ENCODE assay signal across 26 cellular contexts in genomic region chr2:192887296-192887695, GRCh38.
"Had no signal": no experiment of that assay in that cellular context is flagged by ENCODE, and none has a peak within 500 bp of the region (broad histone marks: within the 10 kb centered on the region; RNA-seq: fewer than 3 reads in every experiment).

No MANE protein-coding gene starts in this region.

- H3K27ac ChIP-seq: breast epithelium, colonic mucosa, heart right ventricle, sigmoid colon, stomach, suprapubic skin, tibial nerve had no signal

- H3K4me1 ChIP-seq: breast epithelium, colonic mucosa, heart right ventricle, sigmoid colon, stomach, suprapubic skin, tibial nerve had no signal

- ATAC-seq: activated CD4-positive, alpha-beta T cell treated with anti-CD3 and anti-CD28 coated beads for 36 hours; activated T-cell treated with anti-CD3 and anti-CD28 coated beads, Interleukin-2, amount 50 U/mL, for 4 hours; heart right ventricle; left lobe of liver; naive thymus-derived CD4-positive, alpha-beta T cell; stimulated activated memory B cell treated with anti-CD40 and anti-IgM and Interleukin-4, amounts not matched to agents 10 μg/mL and 1 μg/mL and 100 μg/mL, for 72 hours had no signal

- FAIRE-seq: astrocyte, keratinocyte, urothelium cell line had no signal

- H3K4me3 ChIP-seq: breast epithelium, colonic mucosa, heart right ventricle, lung, sigmoid colon, smooth muscle cell, stomach, suprapubic skin, tibial nerve had no signal

- H3K4me2 ChIP-seq: smooth muscle cell had no signal

- H3K36me3 ChIP-seq: breast epithelium, colonic mucosa, heart right ventricle, sigmoid colon, stomach, suprapubic skin, tibial nerve had no signal

- H3K9me3 ChIP-seq: breast epithelium, colonic mucosa, heart right ventricle, sigmoid colon, stomach, suprapubic skin, tibial nerve had no signal

- H3K27me3 ChIP-seq: colonic mucosa, heart right ventricle, sigmoid colon, stomach, suprapubic skin, tibial nerve had no signal

- DNase-seq: activated B cell treated with CpG ODN at 0.5 μM for 24 hours; activated CD4-positive, alpha-beta T cell treated with anti-CD3 and anti-CD28 coated beads for 36 hours; activated CD4-positive, alpha-beta T cell treated with anti-CD3 and anti-CD28 coated beads, Interleukin-2, amount 50 U/mL, for 4 hours; activated CD8-positive, alpha-beta memory T cell treated with anti-CD3 and anti-CD28 coated beads for 24 hours; activated CD8-positive, alpha-beta memory T cell treated with anti-CD3 and anti-CD28 coated beads, Interleukin-2, amount 50 U/mL, for 4 hours; activated naive CD4-positive, alpha-beta T cell; activated T-cell treated with anti-CD3 and anti-CD28 coated beads, Interleukin-2, amount 50 U/mL, for 4 hours; colonic mucosa; erythroblast; foreskin fibroblast; heart right ventricle; naive thymus-derived CD4-positive, alpha-beta T cell; posterior cingulate gyrus; sigmoid colon; stimulated activated CD4-positive, alpha-beta T cell treated with anti-CD3 and anti-CD28 coated beads, Interleukin-15, amount 100 ng/mL, for 24 hours; stomach had no signal
